Comparison of ENCODE assay signal across 33 cellular contexts in genomic region chr12:73699318-73699717, GRCh38.
DNase-seq lines count a peak whose midpoint lies in the region; ATAC-seq and TF ChIP-seq lines count a peak whose summit lies in the region.
"Had no signal": no experiment of that assay in that cellular context is flagged by ENCODE, and none has a peak within 500 bp of the region (broad histone marks: within the 10 kb centered on the region; RNA-seq: fewer than 3 reads in every experiment).

No MANE protein-coding gene starts in this region.

- H3K4me1 ChIP-seq in mammary epithelial cell (ENCODE audit: insufficient read depth, low read length) (no peaks in the 10 kb centered on the region), left lung (no peaks in the 10 kb centered on the region)
- H3K4me1 ChIP-seq: A549; BE2C; BLaER1; BLaER1 treated with 17β-estradiol and CSF1 and Interleukin-3, amounts not matched to agents 10 nM and 100 nM; Caco-2 had no signal

- no peak overlapping the region for H3K27ac Mint-ChIP-seq in MCF 10A (ENCODE audit: low read depth, unreplicated experiment)
- H3K27ac Mint-ChIP-seq: B cell; CD14-positive monocyte; CD4-positive, alpha-beta memory T cell; CD4-positive, alpha-beta T cell; CD4-positive, CD25-positive, alpha-beta regulatory T cell; CD8-positive, alpha-beta memory T cell; CD8-positive, alpha-beta T cell had no signal

- H3K9me3 ChIP-seq in mammary epithelial cell (replicated peaks; ENCODE audit: insufficient read depth, low read length) (no peaks in the 10 kb centered on the region), SK-N-MC (ENCODE audit: low read depth, low read length) (no peaks in the 10 kb centered on the region), left lung (peaks cover 0 to 12% of the 10 kb centered on the region in 2 donors)
- H3K9me3 ChIP-seq: A549; BLaER1; BLaER1 treated with 17β-estradiol and CSF1 and Interleukin-3, amounts not matched to agents 10 nM and 100 nM; Caco-2 had no signal

- H3K4me1 Mint-ChIP-seq in MCF 10A (ENCODE audit: insufficient read depth, unreplicated experiment): no peaks in the 10 kb centered on the region
- H3K4me1 Mint-ChIP-seq: B cell; CD14-positive monocyte; CD4-positive, alpha-beta memory T cell; CD4-positive, CD25-positive, alpha-beta regulatory T cell; CD8-positive, alpha-beta memory T cell had no signal

- peaks cover 5% of the 10 kb centered on the region for H3K9me3 Mint-ChIP-seq in MCF 10A (ENCODE audit: unreplicated experiment)

- BruUV-seq in mammary epithelial cell (replicated peaks; lab: Mats Ljungman, UMichigan) (no TSS peak), MCF 10A (replicated peaks; lab: Mats Ljungman, UMichigan) (no TSS peak)

- POLR2A ChIA-PET in MCF 10A (lab: Yijun Ruan, JAX): no interaction called here

- H3K9ac ChIP-seq in mammary epithelial cell (ENCODE audit: insufficient read depth, low read length) (no peak overlapping the region), SK-N-MC (ENCODE audit: insufficient read length) (no peak overlapping the region)
- H3K9ac ChIP-seq: BLaER1; BLaER1 treated with 17β-estradiol and CSF1 and Interleukin-3, amounts not matched to agents 10 nM and 100 nM had no signal

- no peaks in the 10 kb centered on the region for H4K20me1 ChIP-seq in mammary epithelial cell (ENCODE audit: insufficient read depth, low read length)
- H4K20me1 ChIP-seq: BLaER1; BLaER1 treated with 17β-estradiol and CSF1 and Interleukin-3, amounts not matched to agents 10 nM and 100 nM had no signal

- DNase-seq in mammary epithelial cell (no peak), MCF 10A (ENCODE audit: unreplicated experiment) (no peak), SK-N-MC (ENCODE audit: low read depth, low spot score) (no peak), left lung (no peak)
- DNase-seq: 8988T; ACHN; AML-193; BE2C; C1 segment of cervical spinal cord; Caco-2; Calu3; CD4-positive, alpha-beta memory T cell; CD4-positive, alpha-beta T cell; CD4-positive, CD25-positive, alpha-beta regulatory T cell; CD8-positive, alpha-beta memory T cell; CD8-positive, alpha-beta T cell; COR-L47; DMS 273 treated with DMSO at 0.1 percent for 48 hours; DMS153; DMS53; DMS79; DMS79 treated with DMSO at 0.1 percent for 48 hours; DND-41; EL had no signal

- CTCF ChIA-PET in mammary epithelial cell (lab: Charles Lee; ENCODE audit: low non-redundant PET) (interaction anchor here (0.7 kb wide), 1 partner anchor 17 kb away, joined by 4 read pairs; no protein-coding TSS in a partner anchor), MCF 10A (lab: Yijun Ruan, JAX) (no interaction called here)

- peak; percentile 77 for ATAC-seq in left lung
- ATAC-seq in HG03045 (IDR thresholded peaks at IDR 0.05; ENCODE audit: unreplicated experiment): no peak
- no peak for ATAC-seq in HG03196 (IDR thresholded peaks at IDR 0.05; ENCODE audit: unreplicated experiment)
- ATAC-seq: A549; CD8-positive, alpha-beta T cell had no signal

- in situ Hi-C loops in mammary epithelial cell (cut with MboI; ENCODE audit: low sequenced_read_pairs in 2 of 2): no loop called here

- H3K36me3 ChIP-seq in mammary epithelial cell (ENCODE audit: insufficient read depth, low read length) (no peaks in the 10 kb centered on the region), SK-N-MC (ENCODE audit: insufficient read depth, low read length) (no peaks in the 10 kb centered on the region), left lung (no peaks in the 10 kb centered on the region)
- H3K36me3 ChIP-seq: BE2C; BLaER1; BLaER1 treated with 17β-estradiol and CSF1 and Interleukin-3, amounts not matched to agents 10 nM and 100 nM had no signal

- no peaks in the 10 kb centered on the region for H3K36me3 Mint-ChIP-seq in MCF 10A (ENCODE audit: insufficient read depth, unreplicated experiment)
- H3K36me3 Mint-ChIP-seq: CD14-positive monocyte; CD4-positive, alpha-beta memory T cell; CD4-positive, CD25-positive, alpha-beta regulatory T cell; CD8-positive, alpha-beta memory T cell; CD8-positive, alpha-beta T cell had no signal

- dilution Hi-C loops in mammary epithelial cell (cut with HindIII; ENCODE audit: low sequenced_read_pairs): no loop called here

- H3K4me3 Mint-ChIP-seq in MCF 10A (ENCODE audit: unreplicated experiment): no peak overlapping the region
- H3K4me3 Mint-ChIP-seq: B cell; CD14-positive monocyte; CD4-positive, alpha-beta memory T cell; CD4-positive, alpha-beta T cell; CD4-positive, CD25-positive, alpha-beta regulatory T cell; CD8-positive, alpha-beta memory T cell; CD8-positive, alpha-beta T cell had no signal

- no peaks in the 10 kb centered on the region for H3K79me2 ChIP-seq in mammary epithelial cell (ENCODE audit: insufficient read depth, low read length)

- WGBS in mammary epithelial cell (ENCODE audit: low coverage, missing lambda C conversion rate): 21% methylated on average over 1 of the region's 1 CpG

- no peaks in the 10 kb centered on the region for H3K27me3 Mint-ChIP-seq in MCF 10A (ENCODE audit: insufficient read depth, unreplicated experiment)
- H3K27me3 Mint-ChIP-seq: B cell; CD4-positive, alpha-beta memory T cell; CD4-positive, alpha-beta T cell; CD4-positive, CD25-positive, alpha-beta regulatory T cell; CD8-positive, alpha-beta memory T cell had no signal

- TF ChIP-seq CTCF in mammary epithelial cell (conservative IDR thresholded peaks at IDR 0.05 in 1 of 2, IDR thresholded peaks at IDR 0.05 in 1 of 2; ENCODE audit: extremely low read depth in 1 of 2, insufficient read depth in 1 of 2, low read depth in 1 of 2, low read length in 2 of 2) (no peak), MCF 10A (IDR thresholded peaks at IDR 0.05; ENCODE audit: unreplicated experiment) (no peak), left lung (IDR thresholded peaks at IDR 0.05) (no peak)

- H3K27ac ChIP-seq in mammary epithelial cell (ENCODE audit: insufficient read depth, low read depth, low read length): no peak overlapping the region
- H3K27ac ChIP-seq in SK-N-MC: peak overlapping the region; percentile 12; the same call in 1 of the 2 replicates
- no peak overlapping the region for H3K27ac ChIP-seq in left lung
- H3K27ac ChIP-seq: 22Rv1; A549; BLaER1; BLaER1 treated with 17β-estradiol and CSF1 and Interleukin-3, amounts not matched to agents 10 nM and 100 nM; C4-2B had no signal

- H2AFZ ChIP-seq in mammary epithelial cell (ENCODE audit: low read depth, low read length): peak overlapping the region; percentile 26

- H3K4me2 ChIP-seq in mammary epithelial cell (ENCODE audit: insufficient read depth, low read depth, low read length): no peak overlapping the region
- H3K4me2 ChIP-seq: A549; BLaER1; BLaER1 treated with 17β-estradiol and CSF1 and Interleukin-3, amounts not matched to agents 10 nM and 100 nM had no signal

- H3K27me3 ChIP-seq in mammary epithelial cell (ENCODE audit: insufficient read depth, low read length) (no peaks in the 10 kb centered on the region), left lung (no peaks in the 10 kb centered on the region)
- H3K27me3 ChIP-seq: BE2C; BLaER1; BLaER1 treated with 17β-estradiol and CSF1 and Interleukin-3, amounts not matched to agents 10 nM and 100 nM had no signal

- intact Hi-C loops in mammary epithelial cell (cut with micrococcal nuclease) (no loop called here), MCF 10A (cut with micrococcal nuclease) (no loop called here), left lung (cut with DNase I) (no loop called here)

- H3K4me3 ChIP-seq in mammary epithelial cell (replicated peaks in 1 of 3; ENCODE audit: insufficient read depth in 1 of 3, low read depth in 2 of 3, low read length in 3 of 3) (no peak overlapping the region), SK-N-MC (no peak overlapping the region), left lung (no peak overlapping the region)
- H3K4me3 ChIP-seq: A549; BLaER1; BLaER1 treated with 17β-estradiol and CSF1 and Interleukin-3, amounts not matched to agents 10 nM and 100 nM had no signal
